19 cellular contexts compared by ENCODE assay signal in the genomic region with DNA sequence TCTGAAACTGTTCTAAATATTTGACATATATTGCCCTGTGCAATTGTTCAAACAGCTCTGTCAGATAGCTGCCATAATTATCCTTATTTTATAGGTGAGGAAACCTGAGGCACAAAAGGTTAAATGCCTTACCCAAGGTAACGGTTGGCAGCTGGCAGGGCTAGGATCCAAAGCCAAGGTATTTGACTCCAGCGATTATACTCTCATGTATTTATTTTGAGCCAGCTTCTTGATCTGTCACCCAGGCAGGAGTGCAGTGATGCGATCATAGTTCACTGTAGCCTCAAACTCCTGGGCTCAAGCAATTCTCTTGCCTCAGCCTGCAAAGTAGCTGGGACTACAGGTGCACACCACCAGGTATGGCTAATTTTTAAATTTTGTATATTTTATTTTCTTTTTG.
"Had no signal": no experiment of that assay in that cellular context is flagged by ENCODE, and none has a peak within 500 bp of the region (broad histone marks: within the 10 kb centered on the region; RNA-seq: fewer than 3 reads in every experiment).

No MANE protein-coding gene starts in this region.

- H3K36me3 ChIP-seq: neural progenitor cell had no signal

- DNase-seq: activated CD4-positive, alpha-beta memory T cell treated with anti-CD3 and anti-CD28 coated beads for 36 hours; activated CD4-positive, alpha-beta T cell treated with anti-CD3 and anti-CD28 coated beads for 48 hours; activated naive CD4-positive, alpha-beta T cell treated with anti-CD3 and anti-CD28 coated beads for 36 hours; activated naive CD8-positive, alpha-beta T cell treated with anti-CD3 and anti-CD28 coated beads, Interleukin-2, amount 10 ng/mL, durations not matched to agents 7 days and 5 days; activated T-cell treated with anti-CD3 and anti-CD28 coated beads, Interleukin-2, amount 50 U/mL, for 48 hours; amniotic stem cell; cortex of kidney; endodermal cell; esophagus squamous epithelium; head of caudate nucleus; hypothalamus; naive thymus-derived CD8-positive, alpha-beta T cell; retina; stimulated activated CD4-positive, alpha-beta T cell treated with anti-CD3 and anti-CD28 coated beads, Interleukin-4, amount 100 ng/mL, for 24 hours; stimulated activated naive CD4-positive, alpha-beta T cell treated with Interleukin-2 at 50 U/mL for 16 hours; upper lobe of right lung had no signal

- ATAC-seq: gastroesophageal sphincter; naive thymus-derived CD8-positive, alpha-beta T cell; upper lobe of right lung had no signal

- H3K4me3 ChIP-seq: esophagus squamous epithelium, gastroesophageal sphincter, lung, neural progenitor cell, upper lobe of right lung had no signal

- H3K27ac ChIP-seq: esophagus squamous epithelium, gastroesophageal sphincter, neural progenitor cell, upper lobe of right lung had no signal

- H3K9me3 ChIP-seq: esophagus squamous epithelium, gastroesophageal sphincter, upper lobe of right lung had no signal

- H3K27me3 ChIP-seq: esophagus squamous epithelium, gastroesophageal sphincter, neural progenitor cell, upper lobe of right lung had no signal
